9 cellular contexts compared by ENCODE assay signal in genomic region chr12:49777800-49778748, GRCh38. TPM values are rescaled to one million over a fixed set of nuclear protein-coding genes. Genes with fewer than 3 reads are reported as not detected.
A peak's percentile ranks its signal among the peaks of the same experiment; 100 is the strongest.
DNase-seq lines count a peak whose midpoint lies in the region; ATAC-seq and TF ChIP-seq lines count a peak whose summit lies in the region.
"Had no signal": no experiment of that assay in that cellular context is flagged by ENCODE, and none has a peak within 500 bp of the region (broad histone marks: within the 10 kb centered on the region; RNA-seq: fewer than 3 reads in every experiment).

No MANE protein-coding gene starts in this region.

- H3K27ac Mint-ChIP-seq in activated naive CD4-positive, alpha-beta T cell treated with anti-CD3 and anti-CD28 coated beads for 36 hours: no peak overlapping the region
- H3K27ac Mint-ChIP-seq: stimulated activated naive CD8-positive, alpha-beta T cell treated with anti-CD3 and anti-CD28 coated beads, Interleukin-15, Interleukin-2, amounts not matched to agents 100 ng/mL and 50 ng/mL, for 24 hours had no signal

- intact Hi-C loops in activated naive CD4-positive, alpha-beta T cell treated with anti-CD3 and anti-CD28 coated beads for 36 hours (cut with micrococcal nuclease): loop anchor here (1.0 to 5.0 kb wide), 6 partner anchors 28 to 279 kb away; partner anchors contain the start of genes ASIC1 and TMBIM6
- intact Hi-C loops in left ventricle myocardium inferior (cut with micrococcal nuclease): loop anchor here (5.0 kb wide), 1 partner anchor 59 kb away; no protein-coding TSS in a partner anchor
- intact Hi-C loops in spleen (cut with DNase I; ENCODE audit: low total_unique reads): loop anchor here (5.0 to 10.0 kb wide), 2 partner anchors 64 to 277 kb away; partner anchors contain the start of genes ASIC1 and BCDIN3D

- TF ChIP-seq POLR2A in spleen (IDR thresholded peaks at IDR 0.05): no peak

- no peaks in the 10 kb centered on the region for H3K9me3 ChIP-seq in HAP-1
- no peaks in the 10 kb centered on the region for H3K9me3 ChIP-seq in left ventricle myocardium inferior (replicated peaks)
- H3K9me3 ChIP-seq in spleen: peaks cover 0 to 3% (median 0%) of the 10 kb centered on the region in 8 donors

- in situ Hi-C loops in HAP-1 (cut with MboI; ENCODE audit: low sequenced_read_pairs): loop anchor here (10.0 kb wide), 1 partner anchor 277 kb away; the partner anchor contains the start of gene ASIC1

- H3K4me3 Mint-ChIP-seq in activated naive CD4-positive, alpha-beta T cell treated with anti-CD3 and anti-CD28 coated beads for 36 hours: no peak overlapping the region
- H3K4me3 Mint-ChIP-seq: stimulated activated naive CD8-positive, alpha-beta T cell treated with anti-CD3 and anti-CD28 coated beads, Interleukin-15, Interleukin-2, amounts not matched to agents 100 ng/mL and 50 ng/mL, for 24 hours had no signal

- no peaks in the 10 kb centered on the region for H3K4me1 ChIP-seq in HAP-1
- H3K4me1 ChIP-seq in left ventricle myocardium inferior: peaks cover 9% of the 10 kb centered on the region
- H3K4me1 ChIP-seq in spleen: peaks cover 0 to 24% (median 13%) of the 10 kb centered on the region in 6 donors

- H3K9me3 Mint-ChIP-seq in activated naive CD4-positive, alpha-beta T cell treated with anti-CD3 and anti-CD28 coated beads for 36 hours: no peaks in the 10 kb centered on the region
- H3K9me3 Mint-ChIP-seq: stimulated activated naive CD8-positive, alpha-beta T cell treated with anti-CD3 and anti-CD28 coated beads, Interleukin-15, Interleukin-2, amounts not matched to agents 100 ng/mL and 50 ng/mL, for 24 hours had no signal

- H3K36me3 ChIP-seq in HAP-1 (replicated peaks) (no peaks in the 10 kb centered on the region), left ventricle myocardium inferior (no peaks in the 10 kb centered on the region), spleen (no peaks in the 10 kb centered on the region)

- WGBS in spleen, 5 donors: 52 to 62% (median 56%) methylated on average over 19 of the region's 19 CpGs

- H3K27ac ChIP-seq in left ventricle myocardium inferior (replicated peaks): no peak overlapping the region
- H3K27ac ChIP-seq in spleen: no peak overlapping the region

- H3K4me1 Mint-ChIP-seq in activated naive CD4-positive, alpha-beta T cell treated with anti-CD3 and anti-CD28 coated beads for 36 hours (ENCODE audit: low read depth): peaks cover 6% of the 10 kb centered on the region

- ATAC-seq in GM21381 (IDR thresholded peaks at IDR 0.05; ENCODE audit: unreplicated experiment) (no peak), HG02571 (IDR thresholded peaks at IDR 0.05; ENCODE audit: unreplicated experiment) (no peak)

- H3K27me3 Mint-ChIP-seq in activated naive CD4-positive, alpha-beta T cell treated with anti-CD3 and anti-CD28 coated beads for 36 hours (ENCODE audit: low read depth): peaks cover 3% of the 10 kb centered on the region

- CTCF ChIA-PET in activated naive CD4-positive, alpha-beta T cell treated with anti-CD3 and anti-CD28 coated beads for 36 hours (lab: Charles Lee): interaction anchor here (0.6 to 3.4 kb wide), 43 partner anchors 8 to 559 kb away, joined by 3 to 46 read pairs (median 6); partner anchors contain the start of genes BCDIN3D, NCKAP5L and TMBIM6

- peak; percentile 33 for DNase-seq in Ammon's horn (ENCODE audit: low spot score)
- DNase-seq in HAP-1 (ENCODE audit: low spot score in 2 of 2): peak; percentile 49 to 83
- peak; percentile 56 for DNase-seq in SK-N-DZ (ENCODE audit: low spot score)
- peak; percentile 89 for DNase-seq in activated naive CD4-positive, alpha-beta T cell treated with anti-CD3 and anti-CD28 coated beads for 36 hours
- DNase-seq in left ventricle myocardium inferior: peak; percentile 50
- DNase-seq in spleen: peak; percentile 88

- H3K27me3 ChIP-seq in HAP-1 (ENCODE audit: low read depth) (no peaks in the 10 kb centered on the region), left ventricle myocardium inferior (ENCODE audit: low read depth) (no peaks in the 10 kb centered on the region), spleen (replicated peaks in 1 of 7) (peaks cover 0 to 64% (median 10%) of the 10 kb centered on the region in 7 donors)

- no peak overlapping the region for H3K4me3 ChIP-seq in HAP-1
- no peak overlapping the region for H3K4me3 ChIP-seq in left ventricle myocardium inferior
- no peak overlapping the region for H3K4me3 ChIP-seq in spleen

- no peaks in the 10 kb centered on the region for H3K36me3 Mint-ChIP-seq in activated naive CD4-positive, alpha-beta T cell treated with anti-CD3 and anti-CD28 coated beads for 36 hours (ENCODE audit: low read depth)

- TF ChIP-seq CTCF in left ventricle myocardium inferior (IDR thresholded peaks at IDR 0.05; ENCODE audit: borderline replicate concordance) (peak; percentile 88), spleen (IDR thresholded peaks at IDR 0.05 in 8 of 11, conservative IDR thresholded peaks at IDR 0.05 in 3 of 11) (peak; percentile 50 to 90 (median 80))

RNA-seq across cellular contexts. Expression of gene TMBIM6, which starts 36.7 kb away (rescaled TPM):
- polyA plus RNA-seq in SK-N-DZ (2014; cell fraction: cytosol; rRNA removed): 235 and 245 TPM in 2 replicates
- polyA plus RNA-seq in SK-N-DZ (2014; cell fraction: nucleus; rRNA removed): 116 and 133 TPM in 2 replicates
- 100 to 1,000 TPM; 466 to 498 TPM for total RNA-seq in activated naive CD4-positive, alpha-beta T cell treated with anti-CD3 and anti-CD28 coated beads for 36 hours
- total RNA-seq in left ventricle myocardium inferior: 215 TPM
- total RNA-seq in spleen: 100 to 1,000 TPM; 338 to 437 (median 396) TPM
- 100 to 1,000 TPM; 100 to 130 (median 106) TPM for polyA plus RNA-seq in spleen

RNA-seq across cellular contexts. Expression of gene NCKAP5L, which starts 50.1 kb away (rescaled TPM):
- polyA plus RNA-seq in SK-N-DZ (2014; cell fraction: cytosol; rRNA removed): 10.8 and 11.1 TPM in 2 replicates
- 15.1 and 16.3 TPM in 2 replicates for polyA plus RNA-seq in SK-N-DZ (2014; cell fraction: nucleus; rRNA removed)
- total RNA-seq in activated naive CD4-positive, alpha-beta T cell treated with anti-CD3 and anti-CD28 coated beads for 36 hours: 1 to 10 TPM; 2.8 TPM
- total RNA-seq in left ventricle myocardium inferior (25.5 TPM), spleen (10 to 100 TPM; 19.9 to 29.4 (median 23.6) TPM)
- polyA plus RNA-seq in spleen: 10 to 100 TPM in 1 of 3 donors, 1 to 10 TPM in 2; 3.6 to 15.3 (median 7.0) TPM

Comparison
In these comparisons a context has a peak if more than half of its experiments do, and no peak if none do; other contexts are left out.
1. DNase-seq: peak in every context shown above with its lines; median percentile 89 in activated naive CD4-positive, alpha-beta T cell treated with anti-CD3 and anti-CD28 coated beads for 36 hours; 88 in spleen; 66 in HAP-1; 56 in SK-N-DZ; 50 in left ventricle myocardium inferior; 33 in Ammon's horn.